16 cellular contexts compared by ENCODE assay signal in genomic region chr7:44048031-44048795, GRCh38. TPM values are rescaled to one million over a fixed set of nuclear protein-coding genes. Genes with fewer than 3 reads are reported as not detected.
A peak's percentile ranks its signal among the peaks of the same experiment; 100 is the strongest.
DNase-seq lines count a peak whose midpoint lies in the region; ATAC-seq lines count a peak whose summit lies in the region.
"Had no signal": no experiment of that assay in that cellular context is flagged by ENCODE, and none has a peak within 500 bp of the region (broad histone marks: within the 10 kb centered on the region; RNA-seq: fewer than 3 reads in every experiment).

No MANE protein-coding gene starts in this region.

- peaks cover 51% of the 10 kb centered on the region for H3K36me3 Mint-ChIP-seq in activated CD8-positive, alpha-beta memory T cell treated with anti-CD3 and anti-CD28 coated beads, Interleukin-2, amount 10 ng/mL, durations not matched to agents 7 days and 5 days
- H3K36me3 Mint-ChIP-seq in T-helper 17 cell (ENCODE audit: low read depth), result peaks cover 4% of the 10 kb centered on the region
- H3K36me3 Mint-ChIP-seq in stimulated activated effector memory CD8-positive, alpha-beta T cell treated with anti-CD3 and anti-CD28 coated beads, Interleukin-12 subunit alpha, Interleukin-12 subunit beta, amount 100 ng/mL, for 72 hours, result peaks cover 74% of the 10 kb centered on the region

- DNase-seq in activated CD8-positive, alpha-beta memory T cell treated with anti-CD3 and anti-CD28 coated beads, Interleukin-2, amount 10 ng/mL, durations not matched to agents 7 days and 5 days, result peak; percentile 23
- no peak for DNase-seq in activated CD8-positive, alpha-beta memory T cell treated with anti-CD3 and anti-CD28 coated beads, Interleukin-2, amount 50 U/mL, for 4 hours
- DNase-seq in T-helper 17 cell (no peak), epithelial cell of prostate (ENCODE audit: low read depth, low spot score) (no peak), NCI-H1092 treated with DMSO at 0.1 percent for 48 hours (lab: John Stamatoyannopoulos, UW) (no peak), anterior cingulate cortex (lab: John Stamatoyannopoulos, UW) (no peak)
- no peak for DNase-seq in stimulated activated effector memory CD8-positive, alpha-beta T cell treated with anti-CD3 and anti-CD28 coated beads, Interleukin-12 subunit alpha, Interleukin-12 subunit beta, amount 100 ng/mL, for 72 hours (ENCODE audit: low spot score in 2 of 2)
- DNase-seq: ACHN; activated CD4-positive, alpha-beta T cell treated with anti-CD3 and anti-CD28 coated beads for 4 hours; hippocampal formation; NCI-H345; testis had no signal

- peaks cover 62% of the 10 kb centered on the region for H3K4me1 Mint-ChIP-seq in activated CD8-positive, alpha-beta memory T cell treated with anti-CD3 and anti-CD28 coated beads, Interleukin-2, amount 10 ng/mL, durations not matched to agents 7 days and 5 days
- peaks cover 55% of the 10 kb centered on the region for H3K4me1 Mint-ChIP-seq in T-helper 17 cell
- H3K4me1 Mint-ChIP-seq in stimulated activated effector memory CD8-positive, alpha-beta T cell treated with anti-CD3 and anti-CD28 coated beads, Interleukin-12 subunit alpha, Interleukin-12 subunit beta, amount 100 ng/mL, for 72 hours, result peaks cover 55% of the 10 kb centered on the region

- H3K9me3 Mint-ChIP-seq in activated CD8-positive, alpha-beta memory T cell treated with anti-CD3 and anti-CD28 coated beads, Interleukin-2, amount 10 ng/mL, durations not matched to agents 7 days and 5 days (ENCODE audit: low read depth), result no peaks in the 10 kb centered on the region
- no peaks in the 10 kb centered on the region for H3K9me3 Mint-ChIP-seq in stimulated activated effector memory CD8-positive, alpha-beta T cell treated with anti-CD3 and anti-CD28 coated beads, Interleukin-12 subunit alpha, Interleukin-12 subunit beta, amount 100 ng/mL, for 72 hours

- ATAC-seq in activated CD8-positive, alpha-beta memory T cell treated with anti-CD3 and anti-CD28 coated beads, Interleukin-2, amount 10 ng/mL, durations not matched to agents 7 days and 5 days, result no peak
- ATAC-seq in T-helper 17 cell (no peak), GM18861 (IDR thresholded peaks at IDR 0.05; ENCODE audit: unreplicated experiment) (no peak)
- no peak for ATAC-seq in stimulated activated effector memory CD8-positive, alpha-beta T cell treated with anti-CD3 and anti-CD28 coated beads, Interleukin-12 subunit alpha, Interleukin-12 subunit beta, amount 100 ng/mL, for 72 hours

- H3K27ac ChIP-seq in epithelial cell of prostate, result peak overlapping the region; percentile 51
- H3K27ac ChIP-seq: PC-9, testis had no signal

- no peak overlapping the region for H3K4me3 Mint-ChIP-seq in activated CD8-positive, alpha-beta memory T cell treated with anti-CD3 and anti-CD28 coated beads, Interleukin-2, amount 10 ng/mL, durations not matched to agents 7 days and 5 days
- H3K4me3 Mint-ChIP-seq in T-helper 17 cell, result peak overlapping the region; percentile 71
- peak overlapping the region; percentile 34 for H3K4me3 Mint-ChIP-seq in stimulated activated effector memory CD8-positive, alpha-beta T cell treated with anti-CD3 and anti-CD28 coated beads, Interleukin-12 subunit alpha, Interleukin-12 subunit beta, amount 100 ng/mL, for 72 hours

- CTCF ChIA-PET in activated CD8-positive, alpha-beta memory T cell treated with anti-CD3 and anti-CD28 coated beads, Interleukin-2, amount 10 ng/mL, durations not matched to agents 7 days and 5 days (lab: Charles Lee), result no interaction called here

- H3K27ac Mint-ChIP-seq in activated CD8-positive, alpha-beta memory T cell treated with anti-CD3 and anti-CD28 coated beads, Interleukin-2, amount 10 ng/mL, durations not matched to agents 7 days and 5 days, result peak overlapping the region; percentile 34
- peak overlapping the region; percentile 99 for H3K27ac Mint-ChIP-seq in T-helper 17 cell
- H3K27ac Mint-ChIP-seq in stimulated activated effector memory CD8-positive, alpha-beta T cell treated with anti-CD3 and anti-CD28 coated beads, Interleukin-12 subunit alpha, Interleukin-12 subunit beta, amount 100 ng/mL, for 72 hours, result peak overlapping the region; percentile 86

- no peaks in the 10 kb centered on the region for H3K9me3 ChIP-seq in T-helper 17 cell (ENCODE audit: control insufficient read depth, low read length, poor library complexity, severe bottlenecking)
- H3K9me3 ChIP-seq: testis had no signal

- H3K27me3 Mint-ChIP-seq in activated CD8-positive, alpha-beta memory T cell treated with anti-CD3 and anti-CD28 coated beads, Interleukin-2, amount 10 ng/mL, durations not matched to agents 7 days and 5 days, result no peaks in the 10 kb centered on the region
- no peaks in the 10 kb centered on the region for H3K27me3 Mint-ChIP-seq in T-helper 17 cell

RNA-seq across cellular contexts. Expression of gene DBNL, which starts 3.7 kb away (rescaled TPM):
- total RNA-seq in activated CD8-positive, alpha-beta memory T cell treated with anti-CD3 and anti-CD28 coated beads, Interleukin-2, amount 10 ng/mL, durations not matched to agents 7 days and 5 days, result 100 to 1,000 TPM; 148 to 153 TPM
- 100 to 1,000 TPM in 1 of 2 donors, 10 to 100 TPM in 1; 91.1 to 104 TPM for total RNA-seq in T-helper 17 cell

RNA-seq across cellular contexts. Expression of gene PGAM2, which starts 17.2 kb away (rescaled TPM):
- total RNA-seq in activated CD8-positive, alpha-beta memory T cell treated with anti-CD3 and anti-CD28 coated beads, Interleukin-2, amount 10 ng/mL, durations not matched to agents 7 days and 5 days, result under 1 TPM in 1 of 2 experiments, not detected in 1; 0.58 TPM
- total RNA-seq in T-helper 17 cell, result under 1 TPM in 1 of 2 donors, not detected in 1; 0.92 TPM

RNA-seq across cellular contexts. Expression of gene POLM, which starts 34.1 kb away (rescaled TPM):
- 10 to 100 TPM; 41.8 to 41.9 TPM for total RNA-seq in activated CD8-positive, alpha-beta memory T cell treated with anti-CD3 and anti-CD28 coated beads, Interleukin-2, amount 10 ng/mL, durations not matched to agents 7 days and 5 days
- total RNA-seq in T-helper 17 cell, result 10 to 100 TPM; 27.2 to 29.7 TPM

RNA-seq across cellular contexts. Expression of gene SPDYE1, which starts 50.5 kb away (rescaled TPM):
- under 1 TPM in 1 of 2 experiments, not detected in 1; 0.20 TPM for total RNA-seq in activated CD8-positive, alpha-beta memory T cell treated with anti-CD3 and anti-CD28 coated beads, Interleukin-2, amount 10 ng/mL, durations not matched to agents 7 days and 5 days
- under 1 TPM in 1 of 2 donors, not detected in 1; 0.18 TPM for total RNA-seq in T-helper 17 cell
- total RNA-seq: HT-29, liver, PC-9 had no signal

RNA-seq across cellular contexts. Expression of gene AEBP1, which starts 55.9 kb away (rescaled TPM):
- total RNA-seq in activated CD8-positive, alpha-beta memory T cell treated with anti-CD3 and anti-CD28 coated beads, Interleukin-2, amount 10 ng/mL, durations not matched to agents 7 days and 5 days, result 1 to 10 TPM; 4.0 to 6.6 TPM
- total RNA-seq in T-helper 17 cell, result 1 to 10 TPM; 1.1 to 4.2 TPM
- total RNA-seq: HT-29 had no signal

Comparison
In these comparisons a context has a peak if more than half of its experiments do, and no peak if none do; other contexts are left out.
1. H3K27ac Mint-ChIP-seq: peak in every context shown above with its lines; median percentile 99 in T-helper 17 cell; 86 in stimulated activated effector memory CD8-positive, alpha-beta T cell treated with anti-CD3 and anti-CD28 coated beads, Interleukin-12 subunit alpha, Interleukin-12 subunit beta, amount 100 ng/mL, for 72 hours; 34 in activated CD8-positive, alpha-beta memory T cell treated with anti-CD3 and anti-CD28 coated beads, Interleukin-2, amount 10 ng/mL, durations not matched to agents 7 days and 5 days.